ENCODE assay signal across 2 cellular contexts in genomic region chr11:113547739-113548138, GRCh38.
TF ChIP-seq lines count a peak whose summit lies in the region.

No MANE protein-coding gene starts in this region.

TF ChIP-seq in IMR-90, 13 proteins besides CTCF, POLR2A, EP300 and RAD21:
- TF ChIP-seq FOS (IDR thresholded peaks at IDR 0.05; ENCODE audit: low read depth, low read length) (no peak), ELK1 (IDR thresholded peaks at IDR 0.05; ENCODE audit: borderline replicate concordance, low read depth, low read length) (no peak), SMC3 (IDR thresholded peaks at IDR 0.05; ENCODE audit: low read depth, low read length) (no peak), RFX5 (IDR thresholded peaks at IDR 0.05; ENCODE audit: low read depth, low read length) (no peak), MAFK (IDR thresholded peaks at IDR 0.05; ENCODE audit: low read depth, low read length) (no peak), BHLHE40 (IDR thresholded peaks at IDR 0.05; ENCODE audit: low read depth, low read length) (no peak), CEBPB (IDR thresholded peaks at IDR 0.05; ENCODE audit: low read depth, low read length) (no peak), MXI1 (IDR thresholded peaks at IDR 0.05; ENCODE audit: borderline replicate concordance, low read depth, low read length) (no peak), RCOR1 (IDR thresholded peaks at IDR 0.05; ENCODE audit: insufficient replicate concordance, low read length) (no peak), NFE2L2 (IDR thresholded peaks at IDR 0.05; ENCODE audit: low read depth, low read length) (no peak), MAZ (IDR thresholded peaks at IDR 0.05; ENCODE audit: borderline replicate concordance, low read depth, low read length) (no peak), CHD1 (IDR thresholded peaks at IDR 0.05; ENCODE audit: low read depth, low read length) (no peak)
- TF ChIP-seq, protein P1, sequence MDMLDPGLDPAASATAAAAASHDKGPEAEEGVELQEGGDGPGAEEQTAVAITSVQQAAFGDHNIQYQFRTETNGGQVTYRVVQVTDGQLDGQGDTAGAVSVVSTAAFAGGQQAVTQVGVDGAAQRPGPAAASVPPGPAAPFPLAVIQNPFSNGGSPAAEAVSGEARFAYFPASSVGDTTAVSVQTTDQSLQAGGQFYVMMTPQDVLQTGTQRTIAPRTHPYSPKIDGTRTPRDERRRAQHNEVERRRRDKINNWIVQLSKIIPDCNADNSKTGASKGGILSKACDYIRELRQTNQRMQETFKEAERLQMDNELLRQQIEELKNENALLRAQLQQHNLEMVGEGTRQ (IDR thresholded peaks at IDR 0.05; ENCODE audit: low read depth, low read length), result no peak

TF ChIP-seq in H1, 55 proteins besides CTCF, POLR2A, EP300 and RAD21:
- TF ChIP-seq, protein P2, sequence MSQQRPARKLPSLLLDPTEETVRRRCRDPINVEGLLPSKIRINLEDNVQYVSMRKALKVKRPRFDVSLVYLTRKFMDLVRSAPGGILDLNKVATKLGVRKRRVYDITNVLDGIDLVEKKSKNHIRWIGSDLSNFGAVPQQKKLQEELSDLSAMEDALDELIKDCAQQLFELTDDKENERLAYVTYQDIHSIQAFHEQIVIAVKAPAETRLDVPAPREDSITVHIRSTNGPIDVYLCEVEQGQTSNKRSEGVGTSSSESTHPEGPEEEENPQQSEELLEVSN (IDR thresholded peaks at IDR 0.05), result peak; percentile 72
- TF ChIP-seq, protein P3, sequence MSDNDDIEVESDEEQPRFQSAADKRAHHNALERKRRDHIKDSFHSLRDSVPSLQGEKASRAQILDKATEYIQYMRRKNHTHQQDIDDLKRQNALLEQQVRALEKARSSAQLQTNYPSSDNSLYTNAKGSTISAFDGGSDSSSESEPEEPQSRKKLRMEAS (IDR thresholded peaks at IDR 0.05), result peak; percentile 38; the same call in 1 of the 2 replicates
- no peak for TF ChIP-seq CBX8 (IDR thresholded peaks at IDR 0.05; ENCODE audit: borderline replicate concordance, low read depth, low read length)
- TF ChIP-seq CTBP2 (IDR thresholded peaks at IDR 0.05; ENCODE audit: borderline replicate concordance, insufficient read depth, insufficient read length, low read length), result no peak
- no peak for TF ChIP-seq SP4 (IDR thresholded peaks at IDR 0.05; ENCODE audit: low read length)
- no peak for TF ChIP-seq ATF3 (IDR thresholded peaks at IDR 0.05; ENCODE audit: insufficient read depth, low read depth, low read length)
- TF ChIP-seq JUN (IDR thresholded peaks at IDR 0.05; ENCODE audit: low read depth, low read length), result no peak
TF ChIP-seq in H1: peak in this region for 2.
